Comparison of ENCODE assay signal across 15 cellular contexts in the genomic region with DNA sequence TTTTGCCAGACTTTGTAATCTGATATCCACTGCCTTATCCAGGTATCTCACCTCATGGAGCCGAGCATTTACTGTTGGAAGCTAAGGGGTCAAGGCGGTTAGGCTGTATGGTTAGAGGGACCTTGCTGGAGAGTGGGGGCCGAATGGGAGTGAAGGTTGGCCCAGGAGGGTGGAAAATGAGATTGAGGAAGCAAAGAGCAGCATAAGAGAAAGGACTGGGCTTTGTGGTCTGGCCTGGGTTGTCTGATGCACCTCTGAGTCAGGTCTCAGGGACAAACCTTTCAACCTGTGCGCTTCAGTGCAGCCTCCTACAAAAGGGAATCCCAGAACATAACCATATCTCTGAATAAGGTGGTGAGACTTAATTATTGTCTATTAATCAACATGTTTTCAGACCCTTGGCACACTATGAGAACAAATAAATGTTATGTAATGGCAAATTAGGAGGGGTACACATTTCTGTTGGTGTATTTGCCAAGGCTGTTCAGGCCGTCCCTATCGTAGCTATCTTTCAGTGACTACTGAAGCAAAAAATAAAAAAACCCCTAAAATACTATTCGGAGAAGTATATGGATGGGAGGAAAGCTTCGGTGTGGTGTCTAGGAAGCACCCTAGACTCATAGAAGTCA. TPM values are rescaled to one million over a fixed set of nuclear protein-coding genes. Genes with fewer than 3 reads are reported as not detected.
A peak's percentile ranks its signal among the peaks of the same experiment; 100 is the strongest.
DNase-seq lines count a peak whose midpoint lies in the region; ATAC-seq and TF ChIP-seq lines count a peak whose summit lies in the region.
"Had no signal": no experiment of that assay in that cellular context is flagged by ENCODE, and none has a peak within 500 bp of the region (broad histone marks: within the 10 kb centered on the region; RNA-seq: fewer than 3 reads in every experiment).

No MANE protein-coding gene starts in this region.

- H3K79me1 ChIP-seq in mesendoderm (ENCODE audit: low read length) = peaks cover 3% of the 10 kb centered on the region

- no peak overlapping the region for H3K18ac ChIP-seq in mesendoderm (ENCODE audit: low read length)

- no peaks in the 10 kb centered on the region for H3K9me3 ChIP-seq in DOHH2 (ENCODE audit: control insufficient read depth, insufficient read depth, low read length)
- H3K9me3 ChIP-seq: mucosa of descending colon, psoas muscle had no signal

- no peak overlapping the region for H2AK5ac ChIP-seq in mesendoderm (ENCODE audit: low read length)

- H3K4me2 ChIP-seq in DOHH2 (ENCODE audit: low read length) = peak overlapping the region; percentile 29
- no peak overlapping the region for H3K4me2 ChIP-seq in mesendoderm (ENCODE audit: low read length)

- WGBS in mesendoderm (ENCODE audit: extremely low coverage, insufficient coverage, low lambda C conversion rate) = no CpG with 5 or more reads among the region's 8 CpGs

- no peak overlapping the region for H4K5ac ChIP-seq in mesendoderm (ENCODE audit: low read length)

- peak overlapping the region; percentile 31 for H3K56ac ChIP-seq in mesendoderm (ENCODE audit: low read length)

- H3K9me2 ChIP-seq in DOHH2 (replicated peaks; ENCODE audit: control insufficient read depth, low read length) = no peaks in the 10 kb centered on the region

- no peak overlapping the region for H3K9ac ChIP-seq in mesendoderm (ENCODE audit: low read length)

- H3K36me3 ChIP-seq in DOHH2 (ENCODE audit: control insufficient read depth, low read length) (peaks cover 41% of the 10 kb centered on the region), mesendoderm (ENCODE audit: control insufficient read depth, insufficient read depth, low read length) (no peaks in the 10 kb centered on the region)

- ATAC-seq in T-cell (replicated peaks in 1 of 4) (no peak), GM18511 (IDR thresholded peaks at IDR 0.05; ENCODE audit: unreplicated experiment) (no peak)
- ATAC-seq: mucosa of descending colon, psoas muscle had no signal

- no peaks in the 10 kb centered on the region for H3K27me3 ChIP-seq in DOHH2 (ENCODE audit: control insufficient read depth, low read length)
- no peaks in the 10 kb centered on the region for H3K27me3 ChIP-seq in mesendoderm (ENCODE audit: insufficient read depth, low read length, poor library complexity)

- H3K4ac ChIP-seq in mesendoderm (ENCODE audit: low read depth, low read length) = no peak overlapping the region

- H3K79me2 ChIP-seq in DOHH2 (ENCODE audit: control insufficient read depth, low read length) (peaks cover 90% of the 10 kb centered on the region), mesendoderm (ENCODE audit: control insufficient read depth, insufficient read depth, low read length) (no peaks in the 10 kb centered on the region)

- no peak overlapping the region for H4K8ac ChIP-seq in mesendoderm (ENCODE audit: low read depth, low read length)

- no peak overlapping the region for H2BK15ac ChIP-seq in mesendoderm (replicated peaks; ENCODE audit: low read depth)

- no peaks in the 10 kb centered on the region for H3K9me3 Mint-ChIP-seq in T-cell

- peaks cover 6% of the 10 kb centered on the region for H3F3A ChIP-seq in DOHH2 (ENCODE audit: control insufficient read depth, insufficient read depth)

- H2BK120ac ChIP-seq in mesendoderm (ENCODE audit: low read depth, low read length) = no peak overlapping the region

- H3K4me1 ChIP-seq in DOHH2 (ENCODE audit: control insufficient read depth, low read length) = peaks cover 62% of the 10 kb centered on the region
- H3K4me1 ChIP-seq in mesendoderm (ENCODE audit: control insufficient read depth, low read depth, low read length) = peaks cover 7% of the 10 kb centered on the region

- POLR2A ChIA-PET in T-cell (lab: Charles Lee) = no interaction called here

- H3K36me3 Mint-ChIP-seq in T-cell = no peaks in the 10 kb centered on the region

- no peak for TF ChIP-seq CTCF in DOHH2 (IDR thresholded peaks at IDR 0.05; ENCODE audit: low read depth, low read length, poor library complexity, severe bottlenecking)

- H3K4me1 Mint-ChIP-seq in T-cell = peaks cover 48 to 59% (median 59%) of the 10 kb centered on the region in 3 donors

- H3K27ac ChIP-seq in DOHH2 (ENCODE audit: low read depth, low read length) = no peak overlapping the region
- H3K27ac ChIP-seq in mesendoderm (ENCODE audit: low read depth, low read length) = no peak overlapping the region
- H3K27ac ChIP-seq: epithelial cell of prostate, psoas muscle had no signal

- DNase-seq in activated CD4-positive, alpha-beta T cell treated with anti-CD3 and anti-CD28 coated beads for 48 hours = peak; percentile 18
- DNase-seq in activated CD4-positive, alpha-beta T cell treated with anti-CD3 and anti-CD28 coated beads, Interleukin-2, amount 50 U/mL, for 1 hour = no peak
- DNase-seq in T-cell = no peak
- DNase-seq in mesendoderm = no peak
- no peak for DNase-seq in EL
- DNase-seq in cerebellum (ENCODE audit: low spot score) = no peak
- DNase-seq: islet precursor cell, mucosa of descending colon, NCI-H1417, psoas muscle, SHP77, trophoblast cell had no signal

- H2BK5ac ChIP-seq in mesendoderm (ENCODE audit: low read length) = no peak overlapping the region

- no peak overlapping the region for H3K23ac ChIP-seq in mesendoderm (ENCODE audit: low read length)

- CTCF ChIA-PET in T-cell (lab: Charles Lee) = no interaction called here

- no peaks in the 10 kb centered on the region for H3K27me3 Mint-ChIP-seq in T-cell

- 0 out of 2 replicates have a peak overlapping the region, but pooled peaks have one; percentile 3 for H3K4me3 ChIP-seq in DOHH2 (ENCODE audit: low read length)
- H3K4me3 ChIP-seq in mesendoderm (ENCODE audit: low read length) = no peak overlapping the region
- H3K4me3 ChIP-seq: mucosa of descending colon, psoas muscle had no signal

- H4K20me1 ChIP-seq in DOHH2 (ENCODE audit: control insufficient read depth, insufficient read depth, low read depth, low read length) = peaks cover 19% of the 10 kb centered on the region

- no peak overlapping the region for H3K4me3 Mint-ChIP-seq in T-cell

- H3K27ac Mint-ChIP-seq in T-cell = peak overlapping the region; percentile 6 to 89

RNA-seq across cellular contexts. Expression of a gene that starts 4.2 kb away (rescaled TPM):
- total RNA-seq in T-cell (10 to 100 TPM; 16.8 to 31.3 (median 23.6) TPM), cerebellum (10.8 TPM)
- polyA plus RNA-seq in mesendoderm (2013, experiment 1 of 2) = 5.5 TPM
- polyA plus RNA-seq in mesendoderm (2013, experiment 2 of 2) = 6.2 TPM
